ENCODE assay signal across 1 cellular context in genomic region chr19:9986787-9987281, GRCh38.
TF ChIP-seq lines count a peak whose summit lies in the region.

No MANE protein-coding gene starts in this region.

TF ChIP-seq in K562, 482 proteins besides CTCF, POLR2A, EP300 and RAD21:
- TF ChIP-seq ETV5 (CRISPR knock-in tag; IDR thresholded peaks at IDR 0.05; ENCODE audit: low read depth) (no peak), ESRRA (IDR thresholded peaks at IDR 0.05; ENCODE audit: borderline replicate concordance, low read depth) (0 out of 2 replicates have a peak, but pooled peaks have one; percentile 42), EGR1 (conservative IDR thresholded peaks at IDR 0.05) (peak; percentile 21; the same call in 1 of the 2 replicates)
